Comparison of ENCODE assay signal across 13 cellular contexts in genomic region chr5:143220748-143221211, GRCh38.
A peak's percentile ranks its signal among the peaks of the same experiment; 100 is the strongest.
DNase-seq lines count a peak whose midpoint lies in the region; ATAC-seq lines count a peak whose summit lies in the region.
"Had no signal": no experiment of that assay in that cellular context is flagged by ENCODE, and none has a peak within 500 bp of the region (broad histone marks: within the 10 kb centered on the region; RNA-seq: fewer than 3 reads in every experiment).

No MANE protein-coding gene starts in this region.

- H3K79me2 ChIP-seq in Karpas-422 (ENCODE audit: low read length) = no peaks in the 10 kb centered on the region

- DNase-seq in CD4-positive, CD25-positive, alpha-beta regulatory T cell = no peak
- DNase-seq in Karpas-422 (no peak), foreskin melanocyte (no peak), NCI-H2029 (lab: John Stamatoyannopoulos, UW) (no peak), NCI-H748 (lab: John Stamatoyannopoulos, UW; ENCODE audit: unreplicated experiment) (no peak), HuH-7 (ENCODE audit: low spot score) (no peak)
- DNase-seq in effector memory CD8-positive, alpha-beta T cell = no peak
- DNase-seq in natural killer cell treated with Interleukin-12 subunit alpha and Interleukin-12 subunit beta and Interleukin-15 and Interleukin-18, amount 100 ng/mL, for 72 hours (ENCODE audit: low spot score) = no peak
- DNase-seq: NCI-H524; stimulated activated CD4-positive, alpha-beta T cell treated with anti-CD3 and anti-CD28 coated beads, Interleukin-12 subunit alpha, Interleukin-12 subunit beta, amount 100 ng/mL, for 4 hours; SW 1271 had no signal

- H3K4me2 ChIP-seq in Karpas-422 (ENCODE audit: low read depth, low read length, poor library complexity, severe bottlenecking) = peak overlapping the region; percentile 68

- no peaks in the 10 kb centered on the region for H3K9me3 Mint-ChIP-seq in CD4-positive, CD25-positive, alpha-beta regulatory T cell
- no peaks in the 10 kb centered on the region for H3K9me3 Mint-ChIP-seq in effector memory CD8-positive, alpha-beta T cell
- peaks cover 3% of the 10 kb centered on the region for H3K9me3 Mint-ChIP-seq in natural killer cell treated with Interleukin-12 subunit alpha and Interleukin-12 subunit beta and Interleukin-15 and Interleukin-18, amount 100 ng/mL, for 72 hours
- H3K9me3 Mint-ChIP-seq: mesothelial cell of epicardium had no signal

- no peak for ATAC-seq in CD4-positive, CD25-positive, alpha-beta regulatory T cell (ENCODE audit: low read depth in 2 of 2)
- ATAC-seq in effector memory CD8-positive, alpha-beta T cell (replicated peaks) = no peak
- ATAC-seq in natural killer cell treated with Interleukin-12 subunit alpha and Interleukin-12 subunit beta and Interleukin-15 and Interleukin-18, amount 100 ng/mL, for 72 hours = no peak

- H3K4me3 ChIP-seq in CD4-positive, CD25-positive, alpha-beta regulatory T cell (ENCODE audit: low read depth, low read length) = no peak overlapping the region
- peak overlapping the region; percentile 8 for H3K4me3 ChIP-seq in Karpas-422 (ENCODE audit: low read length)
- H3K4me3 ChIP-seq: cardiac muscle cell had no signal

- H3K9me3 ChIP-seq in CD4-positive, CD25-positive, alpha-beta regulatory T cell (ENCODE audit: control insufficient read depth in 2 of 2, low read length in 2 of 2) = no peaks in the 10 kb centered on the region
- H3K9me3 ChIP-seq in Karpas-422 (ENCODE audit: low read length) = no peaks in the 10 kb centered on the region

- H3K4me3 Mint-ChIP-seq in CD4-positive, CD25-positive, alpha-beta regulatory T cell = peak overlapping the region in 1 of 4 donors; percentile 26
- H3K4me3 Mint-ChIP-seq in effector memory CD8-positive, alpha-beta T cell = peak overlapping the region in 1 of 2 donors; percentile 1
- H3K4me3 Mint-ChIP-seq in natural killer cell treated with Interleukin-12 subunit alpha and Interleukin-12 subunit beta and Interleukin-15 and Interleukin-18, amount 100 ng/mL, for 72 hours = peak overlapping the region; percentile 63
- H3K4me3 Mint-ChIP-seq: mesothelial cell of epicardium had no signal

- H3K9me2 ChIP-seq in Karpas-422 (replicated peaks; ENCODE audit: insufficient read depth, low read length) = no peaks in the 10 kb centered on the region

- H3K27ac ChIP-seq in CD4-positive, CD25-positive, alpha-beta regulatory T cell (ENCODE audit: insufficient read depth, low read length, poor library complexity, severe bottlenecking) = no peak overlapping the region
- H3K27ac ChIP-seq in Karpas-422 (ENCODE audit: low read length) = peak overlapping the region; percentile 99
- H3K27ac ChIP-seq: cardiac muscle cell had no signal

- H3K36me3 Mint-ChIP-seq in CD4-positive, CD25-positive, alpha-beta regulatory T cell = peaks cover 13% of the 10 kb centered on the region
- H3K36me3 Mint-ChIP-seq in effector memory CD8-positive, alpha-beta T cell (ENCODE audit: insufficient read depth) = peaks cover 28% of the 10 kb centered on the region
- peaks cover 11% of the 10 kb centered on the region for H3K36me3 Mint-ChIP-seq in natural killer cell treated with Interleukin-12 subunit alpha and Interleukin-12 subunit beta and Interleukin-15 and Interleukin-18, amount 100 ng/mL, for 72 hours
- H3K36me3 Mint-ChIP-seq: mesothelial cell of epicardium had no signal

- peak overlapping the region; percentile 82 for H3K9ac ChIP-seq in Karpas-422 (ENCODE audit: low read length)

- no peaks in the 10 kb centered on the region for H3K36me3 ChIP-seq in CD4-positive, CD25-positive, alpha-beta regulatory T cell (ENCODE audit: control insufficient read depth, insufficient read depth, low read length)
- H3K36me3 ChIP-seq in Karpas-422 (ENCODE audit: insufficient read depth, low read length) = peaks cover 8% of the 10 kb centered on the region; the same call in 1 of the 2 replicates
- H3K36me3 ChIP-seq: cardiac muscle cell had no signal

- no peaks in the 10 kb centered on the region for H4K20me1 ChIP-seq in Karpas-422 (ENCODE audit: insufficient read depth, low read depth, low read length)

- H3K4me1 Mint-ChIP-seq in CD4-positive, CD25-positive, alpha-beta regulatory T cell = peaks cover 11 to 45% (median 30%) of the 10 kb centered on the region in 4 donors
- peaks cover 49 to 77% of the 10 kb centered on the region in 2 donors for H3K4me1 Mint-ChIP-seq in effector memory CD8-positive, alpha-beta T cell (ENCODE audit: low read depth in 2 of 2)
- peaks cover 74% of the 10 kb centered on the region in 2 donors for H3K4me1 Mint-ChIP-seq in natural killer cell treated with Interleukin-12 subunit alpha and Interleukin-12 subunit beta and Interleukin-15 and Interleukin-18, amount 100 ng/mL, for 72 hours (ENCODE audit: low read depth in 2 of 2)

- peak overlapping the region in 2 of 3 donors; percentile 87 to 94 for H3K27ac Mint-ChIP-seq in CD4-positive, CD25-positive, alpha-beta regulatory T cell
- peak overlapping the region; percentile 97 to 99 for H3K27ac Mint-ChIP-seq in effector memory CD8-positive, alpha-beta T cell
- peak overlapping the region; percentile 93 to 96 for H3K27ac Mint-ChIP-seq in natural killer cell treated with Interleukin-12 subunit alpha and Interleukin-12 subunit beta and Interleukin-15 and Interleukin-18, amount 100 ng/mL, for 72 hours
- H3K27ac Mint-ChIP-seq: mesothelial cell of epicardium had no signal

- no peaks in the 10 kb centered on the region for H3K27me3 ChIP-seq in CD4-positive, CD25-positive, alpha-beta regulatory T cell (ENCODE audit: control insufficient read depth, insufficient read depth, low read length)
- H3K27me3 ChIP-seq in Karpas-422 (ENCODE audit: low read length) = no peaks in the 10 kb centered on the region
- H3K27me3 ChIP-seq: cardiac muscle cell had no signal

- no peaks in the 10 kb centered on the region for H3K27me3 Mint-ChIP-seq in CD4-positive, CD25-positive, alpha-beta regulatory T cell
- H3K27me3 Mint-ChIP-seq in effector memory CD8-positive, alpha-beta T cell = no peaks in the 10 kb centered on the region
- H3K27me3 Mint-ChIP-seq in natural killer cell treated with Interleukin-12 subunit alpha and Interleukin-12 subunit beta and Interleukin-15 and Interleukin-18, amount 100 ng/mL, for 72 hours = no peaks in the 10 kb centered on the region

- H3K4me1 ChIP-seq in CD4-positive, CD25-positive, alpha-beta regulatory T cell (ENCODE audit: control insufficient read depth, insufficient read depth, low read length, poor library complexity, severe bottlenecking) = peaks cover 24% of the 10 kb centered on the region
- H3K4me1 ChIP-seq in Karpas-422 (ENCODE audit: low read length) = peaks cover 85% of the 10 kb centered on the region

- H2AFZ ChIP-seq in Karpas-422 (ENCODE audit: low read length) = no peak overlapping the region
